ENCODE assay signal across 25 cellular contexts in genomic region chr6:12480379-12480778, GRCh38.
"Had no signal": no experiment of that assay in that cellular context is flagged by ENCODE, and none has a peak within 500 bp of the region (broad histone marks: within the 10 kb centered on the region; RNA-seq: fewer than 3 reads in every experiment).

No MANE protein-coding gene starts in this region.

- H3K4me3 ChIP-seq: hepatocyte, left ventricle myocardium inferior, lower lobe of right lung, psoas muscle, sigmoid colon, skin epidermis, testis, tibial nerve had no signal

- H3K27me3 Mint-ChIP-seq: effector memory CD8-positive, alpha-beta T cell; stimulated activated naive CD8-positive, alpha-beta T cell treated with anti-CD3 and anti-CD28 coated beads, Interleukin-15, amount 100 ng/mL, for 72 hours had no signal

- H3K4me2 ChIP-seq: hepatocyte had no signal

- H3K9ac ChIP-seq: parathyroid adenoma had no signal

- H3K36me3 Mint-ChIP-seq: naive B cell; stimulated activated naive B cell treated with anti-CD40 and anti-IgM and Interleukin-4, amounts not matched to agents 10 μg/mL and 1 μg/mL and 100 μg/mL, for 72 hours had no signal

- H3K4me3 Mint-ChIP-seq: dendritic cell treated with granulocyte-macrophage colony-stimulating factor and Interleukin-4, amounts not matched to agents 40 ng/mL and 50 ng/mL, for 4 days; effector memory CD8-positive, alpha-beta T cell; naive B cell; nephron progenitor cell; stimulated activated naive B cell treated with anti-CD40 and anti-IgM and Interleukin-4, amounts not matched to agents 10 μg/mL and 1 μg/mL and 100 μg/mL, for 72 hours; stimulated activated naive CD8-positive, alpha-beta T cell treated with anti-CD3 and anti-CD28 coated beads, Interleukin-15, amount 100 ng/mL, for 72 hours had no signal

- H3K27ac ChIP-seq: hepatocyte, left ventricle myocardium inferior, lower lobe of right lung, parathyroid adenoma, psoas muscle, sigmoid colon, skin epidermis, testis, tibial nerve had no signal

- H3K9me3 ChIP-seq: left ventricle myocardium inferior, lower lobe of right lung, psoas muscle, sigmoid colon, testis, tibial nerve had no signal

- DNase-seq: effector memory CD8-positive, alpha-beta T cell; erythroblast; foreskin melanocyte; head of caudate nucleus; kidney; left cardiac atrium; left ventricle myocardium inferior; lower lobe of right lung; mesenchymal stem cell; midbrain; naive B cell; nephron progenitor cell; psoas muscle; retina; sigmoid colon; stimulated activated CD4-positive, alpha-beta T cell treated with anti-CD3 and anti-CD28 coated beads, Interleukin-2, amount 100 ng/mL, for 24 hours; stimulated activated CD4-positive, alpha-beta T cell treated with anti-CD3 and anti-CD28 coated beads, Interleukin-4, amount 100 ng/mL, for 4 hours; stimulated activated naive B cell treated with anti-CD40 and anti-IgM and Interleukin-4, amounts not matched to agents 10 μg/mL and 1 μg/mL and 100 μg/mL, for 72 hours; stimulated activated naive CD8-positive, alpha-beta T cell treated with anti-CD3 and anti-CD28 coated beads, Interleukin-15, amount 100 ng/mL, for 72 hours; testis had no signal

- H2AFZ ChIP-seq: hepatocyte, parathyroid adenoma had no signal

- ATAC-seq: effector memory CD8-positive, alpha-beta T cell; left cardiac atrium; lower lobe of right lung; psoas muscle; stimulated activated naive B cell treated with anti-CD40 and anti-IgM and Interleukin-4, amounts not matched to agents 10 μg/mL and 1 μg/mL and 100 μg/mL, for 72 hours; stimulated activated naive CD8-positive, alpha-beta T cell treated with anti-CD3 and anti-CD28 coated beads, Interleukin-15, amount 100 ng/mL, for 72 hours had no signal

- H3K36me3 ChIP-seq: left ventricle myocardium inferior, lower lobe of right lung, sigmoid colon, tibial nerve had no signal

- H3K9me3 Mint-ChIP-seq: dendritic cell treated with granulocyte-macrophage colony-stimulating factor and Interleukin-4, amounts not matched to agents 40 ng/mL and 50 ng/mL, for 4 days; effector memory CD8-positive, alpha-beta T cell; stimulated activated naive B cell treated with anti-CD40 and anti-IgM and Interleukin-4, amounts not matched to agents 10 μg/mL and 1 μg/mL and 100 μg/mL, for 72 hours; stimulated activated naive CD8-positive, alpha-beta T cell treated with anti-CD3 and anti-CD28 coated beads, Interleukin-15, amount 100 ng/mL, for 72 hours had no signal

- H3K27me3 ChIP-seq: hepatocyte, sigmoid colon, testis, tibial nerve had no signal

- H3K4me1 ChIP-seq: left ventricle myocardium inferior, parathyroid adenoma, psoas muscle, sigmoid colon, testis, tibial nerve had no signal

- H3K27ac Mint-ChIP-seq: dendritic cell treated with granulocyte-macrophage colony-stimulating factor and Interleukin-4, amounts not matched to agents 40 ng/mL and 50 ng/mL, for 4 days; effector memory CD8-positive, alpha-beta T cell; naive B cell; nephron progenitor cell; stimulated activated naive B cell treated with anti-CD40 and anti-IgM and Interleukin-4, amounts not matched to agents 10 μg/mL and 1 μg/mL and 100 μg/mL, for 72 hours; stimulated activated naive CD8-positive, alpha-beta T cell treated with anti-CD3 and anti-CD28 coated beads, Interleukin-15, amount 100 ng/mL, for 72 hours had no signal
